Comparison of ENCODE assay signal across 15 cellular contexts in the genomic region with DNA sequence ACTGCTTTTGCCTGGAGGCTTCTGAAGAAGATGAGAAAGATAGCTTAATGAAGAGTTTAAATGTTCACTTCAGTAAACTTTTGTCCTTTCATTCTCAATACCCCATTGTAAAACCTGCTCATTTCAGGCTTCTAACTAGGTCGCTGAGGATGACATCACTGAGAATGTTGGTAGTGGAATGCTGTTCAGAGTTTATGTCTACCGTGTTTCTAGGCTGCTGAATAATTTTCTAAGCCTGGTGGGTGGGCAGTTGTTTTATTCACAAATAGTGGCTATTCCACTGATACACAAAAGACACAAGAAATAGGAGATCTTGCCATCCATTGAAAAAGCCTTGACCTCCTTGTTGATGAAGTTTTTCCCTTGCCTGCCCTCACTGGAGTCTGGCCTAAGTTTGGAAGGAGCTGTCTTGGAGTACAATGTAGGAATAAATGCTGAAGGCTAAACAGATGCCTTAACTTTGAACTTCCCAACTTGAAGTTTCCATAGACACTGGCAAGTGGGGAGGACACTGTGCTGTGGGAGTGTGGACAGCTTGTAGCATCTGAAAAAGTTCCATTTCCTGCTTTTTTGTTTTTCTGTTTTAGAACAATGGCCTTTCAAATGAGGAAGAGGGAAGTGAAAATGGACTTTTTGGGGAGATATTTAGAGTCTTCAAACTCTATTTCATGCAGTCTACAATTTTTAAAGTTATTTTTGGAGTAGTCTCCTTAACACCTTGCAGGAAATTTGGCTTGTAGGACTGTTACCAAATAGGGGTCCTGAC. TPM values are rescaled to one million over a fixed set of nuclear protein-coding genes. Genes with fewer than 3 reads are reported as not detected.
DNase-seq lines count a peak whose midpoint lies in the region; ATAC-seq, FAIRE-seq and TF ChIP-seq lines count a peak whose summit lies in the region.
"Had no signal": no experiment of that assay in that cellular context is flagged by ENCODE, and none has a peak within 500 bp of the region (broad histone marks: within the 10 kb centered on the region; RNA-seq: fewer than 3 reads in every experiment).

No MANE protein-coding gene starts in this region.

- H3K27ac Mint-ChIP-seq in Calu3 (ENCODE audit: unreplicated experiment) (no peak overlapping the region), H9 (no peak overlapping the region; a peak in 1 of 7 replicates)
- H3K27ac Mint-ChIP-seq: activated CD4-positive, alpha-beta memory T cell treated with anti-CD3 and anti-CD28 coated beads for 36 hours had no signal

- intact Hi-C loops in Calu3 (cut with micrococcal nuclease; ENCODE audit: unreplicated experiment) = loop anchor here (10.0 kb wide), 1 partner anchor 223 kb away; a partner anchor contains a TSS

- H3K4me3 Mint-ChIP-seq in Calu3 (ENCODE audit: low read depth, unreplicated experiment) (no peak overlapping the region), H9 (no peak overlapping the region)
- H3K4me3 Mint-ChIP-seq: activated CD4-positive, alpha-beta memory T cell treated with anti-CD3 and anti-CD28 coated beads for 36 hours had no signal

- H3K9me3 ChIP-seq in Karpas-422 (ENCODE audit: low read length) (no peaks in the 10 kb centered on the region), mesodermal cell (ENCODE audit: control insufficient read depth, low read length) (no peaks in the 10 kb centered on the region), H9 (ENCODE audit: control insufficient read depth, low read depth, low read length) (no peaks in the 10 kb centered on the region)
- H3K9me3 ChIP-seq: HAP-1 had no signal

- no peak overlapping the region for H3K9ac ChIP-seq in Karpas-422 (ENCODE audit: low read length)
- H3K9ac ChIP-seq in H9 (ENCODE audit: extremely low read depth, insufficient read length, low read length) = no peak overlapping the region

- H3K14ac ChIP-seq in H9 (ENCODE audit: insufficient read depth, low read length) = no peak overlapping the region

- H3K27me3 ChIP-seq in Karpas-422 (ENCODE audit: low read length) (no peaks in the 10 kb centered on the region), H7 (ENCODE audit: control insufficient read depth, insufficient read depth, low read length) (no peaks in the 10 kb centered on the region), H9 (ENCODE audit: insufficient read depth, low read length) (no peaks in the 10 kb centered on the region)
- H3K27me3 ChIP-seq: cardiac muscle cell had no signal

- H3K27me3 Mint-ChIP-seq in Calu3 (ENCODE audit: unreplicated experiment) (no peaks in the 10 kb centered on the region), H9 (ENCODE audit: low read depth) (no peaks in the 10 kb centered on the region)
- H3K27me3 Mint-ChIP-seq: activated CD4-positive, alpha-beta memory T cell treated with anti-CD3 and anti-CD28 coated beads for 36 hours; naive thymus-derived CD8-positive, alpha-beta T cell had no signal

- no peaks in the 10 kb centered on the region for H3K23me2 ChIP-seq in H9 (ENCODE audit: insufficient read length, low read depth, low read length, poor library complexity, severe bottlenecking)

- H3K4ac ChIP-seq in H9 (ENCODE audit: low read depth, low read length) = no peak overlapping the region

- H2BK20ac ChIP-seq in H9 (ENCODE audit: low read depth, low read length, poor library complexity, severe bottlenecking) = no peak overlapping the region

- H4K8ac ChIP-seq in H9 (replicated peaks; ENCODE audit: insufficient read length, low read depth, low read length) = no peak overlapping the region

- H2AK5ac ChIP-seq in H9 (ENCODE audit: insufficient read length, low read length) = no peak overlapping the region

- no peak overlapping the region for H3K18ac ChIP-seq in H9 (ENCODE audit: insufficient read length, low read depth, low read length)

- H3K23ac ChIP-seq in H9 (ENCODE audit: insufficient read length, low read depth, low read length) = no peak overlapping the region

- peaks cover 2% of the 10 kb centered on the region for H3K79me1 ChIP-seq in H9 (ENCODE audit: insufficient read depth, low read depth, low read length, poor library complexity, severe bottlenecking)

- no peaks in the 10 kb centered on the region for H3K9me2 ChIP-seq in Karpas-422 (replicated peaks; ENCODE audit: insufficient read depth, low read length)

- H2BK12ac ChIP-seq in H9 (ENCODE audit: insufficient read length, low read depth, low read length) = no peak overlapping the region

- peak; percentile 64 for FAIRE-seq in GM18507 (lab: Jason Lieb, UNC)

- no peak overlapping the region for H3T11ph ChIP-seq in H9 (ENCODE audit: low read length)

- H3K36me3 ChIP-seq in Karpas-422 (ENCODE audit: insufficient read depth, low read length) = no peaks in the 10 kb centered on the region
- peaks cover 9% of the 10 kb centered on the region for H3K36me3 ChIP-seq in mesodermal cell (ENCODE audit: control insufficient read depth, insufficient read depth, low read length)
- H3K36me3 ChIP-seq in H7 (replicated peaks; ENCODE audit: control insufficient read depth, insufficient read depth, low read length) = no peaks in the 10 kb centered on the region
- H3K36me3 ChIP-seq: HAP-1 had no signal

- no peak overlapping the region for H4K5ac ChIP-seq in H9 (ENCODE audit: insufficient read length, low read depth, low read length)

- peaks cover 50% of the 10 kb centered on the region for H3K4me1 Mint-ChIP-seq in Calu3 (ENCODE audit: low read depth, unreplicated experiment)
- peaks cover 10 to 16% of the 10 kb centered on the region in 2 experiments; a peak in 3 of 4 replicates for H3K4me1 Mint-ChIP-seq in H9

- H4K20me1 ChIP-seq in Karpas-422 (ENCODE audit: insufficient read depth, low read depth, low read length) (0 out of 2 replicates have a peak, but pooled peaks cover 3% of the 10 kb centered on the region), H9 (ENCODE audit: control insufficient read depth, insufficient read depth, insufficient read length) (no peaks in the 10 kb centered on the region)

- H3K56ac ChIP-seq in H9 (ENCODE audit: insufficient read length, low read depth, low read length) = no peak overlapping the region

- H3K4me2 ChIP-seq in Karpas-422 (ENCODE audit: low read depth, low read length, poor library complexity, severe bottlenecking) = peak overlapping the region; percentile 46
- no peak overlapping the region for H3K4me2 ChIP-seq in H9 (ENCODE audit: insufficient read depth, insufficient read length, low read length)

- H4K91ac ChIP-seq in H9 (ENCODE audit: insufficient read length, low read depth, low read length) = no peak overlapping the region

- no peak overlapping the region for H2BK15ac ChIP-seq in H9 (ENCODE audit: low read depth, low read length)

- CTCF ChIA-PET in Calu3 (lab: Charles Lee) = no interaction called here

- no CpG with 5 or more reads among the region's 2 CpGs for WGBS in mesodermal cell (ENCODE audit: insufficient coverage in 2 of 2), 2 experiments
- no CpG with 5 or more reads among the region's 2 CpGs for WGBS in H9 (ENCODE audit: extremely low coverage, insufficient read length, low lambda C conversion rate)

- no TSS peak for BruUV-seq in Calu3 (replicated peaks; lab: Mats Ljungman, UMichigan)

- no peak overlapping the region for H2AFZ ChIP-seq in Karpas-422 (ENCODE audit: low read length)
- H2AFZ ChIP-seq in H9 (ENCODE audit: low read length) = no peak overlapping the region

- no peaks in the 10 kb centered on the region for H3K9me3 Mint-ChIP-seq in Calu3 (ENCODE audit: low read depth, unreplicated experiment)
- no peaks in the 10 kb centered on the region for H3K9me3 Mint-ChIP-seq in H9
- H3K9me3 Mint-ChIP-seq: activated CD4-positive, alpha-beta memory T cell treated with anti-CD3 and anti-CD28 coated beads for 36 hours had no signal

- H3K79me2 ChIP-seq in Karpas-422 (ENCODE audit: low read length) (peaks cover 33% of the 10 kb centered on the region), H9 (ENCODE audit: insufficient read depth, low read length) (no peaks in the 10 kb centered on the region)

- H3K4me3 ChIP-seq in Karpas-422 (ENCODE audit: low read length) = 0 out of 2 replicates have a peak overlapping the region, but pooled peaks have one; percentile 4
- no peak overlapping the region for H3K4me3 ChIP-seq in mesodermal cell (ENCODE audit: extremely low read depth, insufficient read depth, low read length, poor library complexity, severe bottlenecking)
- H3K4me3 ChIP-seq in H7 (ENCODE audit: insufficient read depth, low read depth, low read length) = no peak overlapping the region
- H3K4me3 ChIP-seq: cardiac muscle cell, HAP-1 had no signal

- H2BK5ac ChIP-seq in H9 (ENCODE audit: insufficient read length, low read length) = no peak overlapping the region

- DNase-seq in GM18507 (ENCODE audit: extremely low spot score, insufficient read length, low read depth) = no peak
- peak; percentile 52 for DNase-seq in Karpas-422
- DNase-seq in Calu3 = no peak
- no peak for DNase-seq in H7
- DNase-seq in activated CD4-positive, alpha-beta T cell treated with anti-CD3 and anti-CD28 coated beads, Interleukin-2, amount 50 U/mL, for 4 hours = no peak
- no peak for DNase-seq in H9
- DNase-seq: activated CD4-positive, alpha-beta memory T cell treated with anti-CD3 and anti-CD28 coated beads for 36 hours; DMS79 treated with DMSO at 0.1 percent for 48 hours; naive thymus-derived CD8-positive, alpha-beta T cell; stimulated activated CD4-positive, alpha-beta T cell treated with anti-CD3 and anti-CD28 coated beads, Interleukin-4, amount 100 ng/mL, for 4 hours had no signal

- peaks cover 22% of the 10 kb centered on the region for H3K4me1 ChIP-seq in Karpas-422 (ENCODE audit: low read length)
- H3K4me1 ChIP-seq in mesodermal cell (ENCODE audit: control insufficient read depth, insufficient read depth, low read length, poor library complexity, severe bottlenecking) = no peaks in the 10 kb centered on the region
- peaks cover 2% of the 10 kb centered on the region; the same call in 1 of the 2 replicates for H3K4me1 ChIP-seq in H9 (ENCODE audit: insufficient read depth, low read length)
- H3K4me1 ChIP-seq: HAP-1 had no signal

- no peak overlapping the region for H2BK120ac ChIP-seq in H9 (ENCODE audit: low read depth, low read length, poor library complexity, severe bottlenecking)

- peak; percentile 71 for ATAC-seq in GM21529 (IDR thresholded peaks at IDR 0.05; ENCODE audit: unreplicated experiment)
- ATAC-seq: naive thymus-derived CD8-positive, alpha-beta T cell; Panc1 had no signal

- no peak for TF ChIP-seq CTCF in Calu3 (IDR thresholded peaks at IDR 0.05; ENCODE audit: unreplicated experiment)
- no peak for TF ChIP-seq CTCF in H9 (conservative IDR thresholded peaks at IDR 0.05)

- H3K27ac ChIP-seq in Karpas-422 (ENCODE audit: low read length) (peak overlapping the region; percentile 52), mesodermal cell (ENCODE audit: low read depth, low read length, severe bottlenecking) (peak overlapping the region; percentile 19), H9 (ENCODE audit: insufficient read length, low read depth, low read length) (no peak overlapping the region)
- H3K27ac ChIP-seq: cardiac muscle cell had no signal

- H3K36me3 Mint-ChIP-seq in Calu3 (ENCODE audit: insufficient read depth, unreplicated experiment) (peaks cover 14% of the 10 kb centered on the region), H9 (ENCODE audit: insufficient read depth in 1 of 3, low read depth in 3 of 3) (peaks cover 8 to 11% (median 11%) of the 10 kb centered on the region in 3 experiments; a peak in 6 of 7 replicates)

RNA-seq across cellular contexts. Expression of a gene that starts 59.2 kb away (rescaled TPM):
- 14.9 and 16.3 TPM in 2 replicates for total RNA-seq in Karpas-422 (2014; rRNA removed; shearing (Covaris generic); ENCODE audit: low replicate concordance)
- 33.0 TPM for polyA plus RNA-seq in mesodermal cell (2013, experiment 1 of 2)
- polyA plus RNA-seq in mesodermal cell (2013, experiment 2 of 2) = 32.7 TPM
- total RNA-seq in Calu3 (2022) = 71.3 and 78.2 TPM in 2 replicates
- total RNA-seq in H7 (2014; rRNA removed; shearing (Covaris generic)) = 16.9 and 18.8 TPM in 2 replicates
- total RNA-seq in H9 (2021) = 34.8 and 37.7 TPM in 2 replicates
